20 cellular contexts compared by ENCODE assay signal in the genomic region with DNA sequence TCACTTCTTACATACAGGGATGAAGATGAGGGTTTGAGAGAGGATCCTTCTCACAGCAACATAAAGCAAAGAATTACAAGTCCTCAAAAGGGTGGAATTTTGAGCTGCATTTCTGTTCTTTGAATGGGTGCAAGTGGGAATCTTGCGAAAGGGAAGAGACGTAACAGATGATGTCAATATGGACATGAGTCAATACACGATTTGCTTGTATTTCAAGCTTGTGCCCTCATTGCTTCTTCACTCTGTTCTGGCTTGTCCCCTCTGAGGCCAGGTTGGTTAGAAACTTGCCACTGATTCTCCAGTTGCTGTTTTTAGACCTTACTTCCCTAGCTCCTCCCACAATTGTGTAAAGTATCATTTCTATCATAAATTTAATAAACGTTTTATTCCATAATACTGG.
A peak's percentile ranks its signal among the peaks of the same experiment; 100 is the strongest.
DNase-seq lines count a peak whose midpoint lies in the region; ATAC-seq, FAIRE-seq and TF ChIP-seq lines count a peak whose summit lies in the region.
"Had no signal": no experiment of that assay in that cellular context is flagged by ENCODE, and none has a peak within 500 bp of the region (broad histone marks: within the 10 kb centered on the region; RNA-seq: fewer than 3 reads in every experiment).

No MANE protein-coding gene starts in this region.

- H2BK5ac ChIP-seq in trophoblast cell (ENCODE audit: low read depth, low read length, poor library complexity): no peak overlapping the region

- no peak overlapping the region for H2BK120ac ChIP-seq in trophoblast cell (ENCODE audit: insufficient read depth, low read length, poor library complexity)

- WGBS in trophoblast cell (ENCODE audit: extremely low coverage, insufficient coverage, insufficient read length): no CpG with 5 or more reads among the region's 4 CpGs

- no peak for TF ChIP-seq CTCF in NB4 (IDR thresholded peaks at IDR 0.05; ENCODE audit: low read depth, low read length)
- TF ChIP-seq CTCF in bronchial epithelial cell (IDR thresholded peaks at IDR 0.05; ENCODE audit: insufficient read depth, low read length, severe bottlenecking): no peak
- no peak for TF ChIP-seq CTCF in HFFc6 (IDR thresholded peaks at IDR 0.05)

- DNase-seq in NB4 (ENCODE audit: low read depth) (peak; percentile 9), bronchial epithelial cell (ENCODE audit: low read depth) (peak; percentile 66), trophoblast cell (peak; percentile 67 to 92), D341Med (ENCODE audit: low spot score) (no peak), HFFc6 (no peak)
- no peak for DNase-seq in effector CD4-positive, alpha-beta T cell
- DNase-seq: ACHN; BE2C; C1 segment of cervical spinal cord; CD4-positive, CD25-positive, alpha-beta regulatory T cell; CD8-positive, alpha-beta memory T cell; COR-L47 had no signal

- H2AK5ac ChIP-seq in trophoblast cell (ENCODE audit: low read length): no peak overlapping the region

- H3K79me1 ChIP-seq in trophoblast cell (ENCODE audit: low read length): peaks cover 2% of the 10 kb centered on the region

- H3K4me3 ChIP-seq in NB4 (ENCODE audit: low read depth, low read length): no peak overlapping the region
- no peak overlapping the region for H3K4me3 ChIP-seq in bronchial epithelial cell (ENCODE audit: low read depth, low read length)
- H3K4me3 ChIP-seq in trophoblast cell (ENCODE audit: low read depth, low read length): no peak overlapping the region
- H3K4me3 ChIP-seq: HAP-1 had no signal

- no peak overlapping the region for H2BK12ac ChIP-seq in trophoblast cell (ENCODE audit: low read length)

- no peak overlapping the region for H3K27ac Mint-ChIP-seq in HFFc6
- H3K27ac Mint-ChIP-seq: CD4-positive, CD25-positive, alpha-beta regulatory T cell; CD8-positive, alpha-beta memory T cell had no signal

- no peaks in the 10 kb centered on the region for H3K9me3 Mint-ChIP-seq in HFFc6
- H3K9me3 Mint-ChIP-seq: CD8-positive, alpha-beta memory T cell had no signal

- peaks cover 1% of the 10 kb centered on the region for H3K27me3 Mint-ChIP-seq in HFFc6 (ENCODE audit: insufficient read depth)

- peaks cover 2 to 5% of the 10 kb centered on the region in 2 experiments for H3K4me1 ChIP-seq in trophoblast cell (ENCODE audit: control insufficient read depth in 1 of 2, insufficient read depth in 2 of 2, low read length in 2 of 2)

- H3K9ac ChIP-seq in trophoblast cell (ENCODE audit: low read length): no peak overlapping the region

- H2AFZ ChIP-seq in trophoblast cell (ENCODE audit: insufficient read depth, low read length, poor library complexity): no peak overlapping the region

- no peak overlapping the region for H4K8ac ChIP-seq in trophoblast cell (ENCODE audit: low read depth, low read length)

- H3K36me3 ChIP-seq in bronchial epithelial cell (ENCODE audit: control insufficient read depth, insufficient read depth, low read length): no peaks in the 10 kb centered on the region
- H3K36me3 ChIP-seq in trophoblast cell (ENCODE audit: control insufficient read depth in 1 of 2, insufficient read depth in 2 of 2, low read length in 2 of 2): no peaks in the 10 kb centered on the region
- H3K36me3 ChIP-seq: BE2C, HAP-1 had no signal

- H3K4me1 Mint-ChIP-seq in HFFc6 (ENCODE audit: low read depth): no peaks in the 10 kb centered on the region
- H3K4me1 Mint-ChIP-seq: CD8-positive, alpha-beta memory T cell had no signal

- H3K14ac ChIP-seq in trophoblast cell (ENCODE audit: low read length): no peak overlapping the region

- H3K4ac ChIP-seq in trophoblast cell (ENCODE audit: low read depth, low read length): no peak overlapping the region

- no peak overlapping the region for H4K91ac ChIP-seq in trophoblast cell (ENCODE audit: low read depth, low read length)

- no peak overlapping the region for H3K27ac ChIP-seq in trophoblast cell (ENCODE audit: low read depth, low read length)
- H3K27ac ChIP-seq: HL-60 had no signal

- H3K4me2 ChIP-seq in trophoblast cell (ENCODE audit: low read length): no peak overlapping the region

- no peak overlapping the region for H4K12ac ChIP-seq in trophoblast cell (ENCODE audit: low read depth, low read length)

- no peaks in the 10 kb centered on the region for H3K9me3 ChIP-seq in trophoblast cell (ENCODE audit: insufficient read depth, low read depth, low read length)
- H3K9me3 ChIP-seq: BE2C, HAP-1 had no signal

- H3K27me3 ChIP-seq in bronchial epithelial cell (ENCODE audit: control insufficient read depth, insufficient read depth, low read length) (no peaks in the 10 kb centered on the region), trophoblast cell (ENCODE audit: insufficient read depth, low read length) (no peaks in the 10 kb centered on the region)
- H3K27me3 ChIP-seq: BE2C had no signal

- no peaks in the 10 kb centered on the region for H3K79me2 ChIP-seq in trophoblast cell (ENCODE audit: control insufficient read depth, insufficient read depth, low read length, poor library complexity)

- no peak overlapping the region for H3K18ac ChIP-seq in trophoblast cell (ENCODE audit: low read length)

- no peak overlapping the region for H3K23ac ChIP-seq in trophoblast cell (ENCODE audit: low read length)

- TF ChIP-seq POLR2A in NB4 (IDR thresholded peaks at IDR 0.05; ENCODE audit: extremely low read depth, insufficient read length): no peak

- peak; percentile 92 for ATAC-seq in esophagus mucosa

- no peak overlapping the region for H3K4me3 Mint-ChIP-seq in HFFc6
- H3K4me3 Mint-ChIP-seq: CD4-positive, CD25-positive, alpha-beta regulatory T cell; CD8-positive, alpha-beta memory T cell had no signal

- FAIRE-seq in bronchial epithelial cell (lab: Jason Lieb, UNC): peak; percentile 62
- FAIRE-seq: A204.1, D721Med, G401.6, GM12892, GM18507 had no signal

- no peaks in the 10 kb centered on the region for H3K36me3 Mint-ChIP-seq in HFFc6 (ENCODE audit: low read depth)
- H3K36me3 Mint-ChIP-seq: CD4-positive, CD25-positive, alpha-beta regulatory T cell; CD8-positive, alpha-beta memory T cell had no signal

Comparison
In these comparisons a context has a peak if more than half of its experiments do, and no peak if none do; other contexts are left out.
1. DNase-seq: peak in NB4 (single experiment), bronchial epithelial cell (single experiment) and trophoblast cell (2 of 2); none in D341Med (single experiment), effector CD4-positive, alpha-beta T cell (single experiment) and HFFc6 (single experiment).